Comparison of ENCODE assay signal across 19 cellular contexts in genomic region chr4:173316060-173316459, GRCh38. TPM values are rescaled to one million over a fixed set of nuclear protein-coding genes. Genes with fewer than 3 reads are reported as not detected.
DNase-seq lines count a peak whose midpoint lies in the region; ATAC-seq and TF ChIP-seq lines count a peak whose summit lies in the region.
"Had no signal": no experiment of that assay in that cellular context is flagged by ENCODE, and none has a peak within 500 bp of the region (broad histone marks: within the 10 kb centered on the region; RNA-seq: fewer than 3 reads in every experiment).

No MANE protein-coding gene starts in this region.

- H3K9me3 Mint-ChIP-seq in stimulated activated naive CD8-positive, alpha-beta T cell treated with anti-CD3 and anti-CD28 coated beads, Interleukin-15, amount 100 ng/mL, for 72 hours = no peaks in the 10 kb centered on the region
- H3K9me3 Mint-ChIP-seq: CD4-positive, alpha-beta T cell; CD8-positive, alpha-beta memory T cell; HFFc6 had no signal

- peaks cover 6% of the 10 kb centered on the region; the same call in 1 of the 2 replicates for H3K4me1 ChIP-seq in Panc1 (ENCODE audit: control insufficient read depth, insufficient read depth, low read length)
- H3K4me1 ChIP-seq: BE2C had no signal

- H3K4me3 ChIP-seq in Panc1 (ENCODE audit: low read depth in 2 of 2, low read length in 2 of 2) (no peak overlapping the region), epithelial cell of esophagus (ENCODE audit: low read length) (no peak overlapping the region)
- H3K4me3 ChIP-seq: BLaER1 treated with 17β-estradiol and CSF1 and Interleukin-3, amounts not matched to agents 10 nM and 100 nM; HAP-1 had no signal

- in situ Hi-C loops in Panc1 (cut with HindIII; ENCODE audit: low pct_unique_long_range_greater_than_20kb, low sequenced_read_pairs) = no loop called here

- peaks cover 28% of the 10 kb centered on the region for H3K36me3 ChIP-seq in Panc1 (ENCODE audit: control insufficient read depth, insufficient read depth, low read length)
- H3K36me3 ChIP-seq: BE2C had no signal

- no peak for DNase-seq in stimulated activated naive CD8-positive, alpha-beta T cell treated with anti-CD3 and anti-CD28 coated beads, Interleukin-15, Interleukin-2, amounts not matched to agents 100 U/mL and 50 U/mL, for 24 hours
- DNase-seq in stimulated activated naive CD8-positive, alpha-beta T cell treated with anti-CD3 and anti-CD28 coated beads, Interleukin-15, amount 100 ng/mL, for 72 hours = no peak
- DNase-seq in Panc1 (ENCODE audit: low read depth, low spot score) (no peak), epithelial cell of esophagus (ENCODE audit: low read depth) (peak; percentile 63), AG08395 (ENCODE audit: low spot score) (no peak)
- DNase-seq: AML-193; BE2C; CD4-positive, alpha-beta T cell; CD8-positive, alpha-beta memory T cell; DMS 273 treated with DMSO at 0.1 percent for 48 hours; DMS79; GF-D8; GOT3; HFFc6 had no signal

- H3K4me1 Mint-ChIP-seq in stimulated activated naive CD8-positive, alpha-beta T cell treated with anti-CD3 and anti-CD28 coated beads, Interleukin-15, amount 100 ng/mL, for 72 hours = no peaks in the 10 kb centered on the region

- POLR2A ChIA-PET in Panc1 (lab: Charles Lee) = no interaction called here

- H3K27me3 Mint-ChIP-seq in stimulated activated naive CD8-positive, alpha-beta T cell treated with anti-CD3 and anti-CD28 coated beads, Interleukin-15, amount 100 ng/mL, for 72 hours = no peaks in the 10 kb centered on the region
- H3K27me3 Mint-ChIP-seq: CD4-positive, alpha-beta T cell; CD8-positive, alpha-beta memory T cell had no signal

- H3K9me3 ChIP-seq in Panc1 (ENCODE audit: control insufficient read depth, insufficient read depth, low read depth, low read length) = no peaks in the 10 kb centered on the region
- H3K9me3 ChIP-seq: BE2C; BLaER1 treated with 17β-estradiol and CSF1 and Interleukin-3, amounts not matched to agents 10 nM and 100 nM; HAP-1 had no signal

- intact Hi-C loops in Panc1 (cut with micrococcal nuclease; ENCODE audit: unreplicated experiment) = no loop called here

- no TSS peak for BruUV-seq in Panc1 (replicated peaks; lab: Mats Ljungman, UMichigan)

- ATAC-seq in stimulated activated naive CD8-positive, alpha-beta T cell treated with anti-CD3 and anti-CD28 coated beads, Interleukin-15, Interleukin-2, amounts not matched to agents 100 U/mL and 50 U/mL, for 24 hours = peak; percentile 16
- ATAC-seq in stimulated activated naive CD8-positive, alpha-beta T cell treated with anti-CD3 and anti-CD28 coated beads, Interleukin-15, amount 100 ng/mL, for 72 hours = no peak
- ATAC-seq in Panc1 = peak; percentile 59; the same call in 1 of the 2 replicates
- no peak for ATAC-seq in GM21825 (IDR thresholded peaks at IDR 0.05; ENCODE audit: unreplicated experiment)
- no peak for ATAC-seq in HG03457 (IDR thresholded peaks at IDR 0.05; ENCODE audit: unreplicated experiment)

- CTCF ChIA-PET in Panc1 (lab: Charles Lee) = no interaction called here

- TF ChIP-seq CTCF in Panc1 (IDR thresholded peaks at IDR 0.05) (no peak), epithelial cell of esophagus (IDR thresholded peaks at IDR 0.05; ENCODE audit: insufficient read depth, low read depth, low read length, missing control alignments) (no peak)

- no peak overlapping the region for H3K27ac ChIP-seq in Panc1 (ENCODE audit: low read length)
- H3K27ac ChIP-seq: BLaER1 treated with 17β-estradiol and CSF1 and Interleukin-3, amounts not matched to agents 10 nM and 100 nM had no signal

- no peak overlapping the region for H3K4me3 Mint-ChIP-seq in stimulated activated naive CD8-positive, alpha-beta T cell treated with anti-CD3 and anti-CD28 coated beads, Interleukin-15, amount 100 ng/mL, for 72 hours
- H3K4me3 Mint-ChIP-seq: CD14-positive monocyte; CD4-positive, alpha-beta T cell; CD8-positive, alpha-beta memory T cell; HFFc6 had no signal

- no peaks in the 10 kb centered on the region for H3K27me3 ChIP-seq in Panc1 (ENCODE audit: control insufficient read depth, insufficient read depth, low read length)
- H3K27me3 ChIP-seq: BE2C; BLaER1 treated with 17β-estradiol and CSF1 and Interleukin-3, amounts not matched to agents 10 nM and 100 nM had no signal

- H3K27ac Mint-ChIP-seq in stimulated activated naive CD8-positive, alpha-beta T cell treated with anti-CD3 and anti-CD28 coated beads, Interleukin-15, amount 100 ng/mL, for 72 hours = no peak overlapping the region
- H3K27ac Mint-ChIP-seq: CD14-positive monocyte; CD4-positive, alpha-beta T cell; CD8-positive, alpha-beta memory T cell; HFFc6 had no signal

RNA-seq across cellular contexts. Expression of gene HMGB2, which starts 18.1 kb away (rescaled TPM):
- total RNA-seq in Panc1 (2021; ENCODE audit: unreplicated experiment) = 183 TPM
- 96.2 TPM for polyA plus RNA-seq in Panc1 (2012; ENCODE audit: insufficient read length)

RNA-seq across cellular contexts. Expression of gene SAP30, which starts 54.7 kb away (rescaled TPM):
- 23.4 TPM for total RNA-seq in Panc1 (2021; ENCODE audit: unreplicated experiment)
- polyA plus RNA-seq in Panc1 (2012; ENCODE audit: insufficient read length) = 18.4 TPM

Comparison
In these comparisons a context has a peak if more than half of its experiments do, and no peak if none do; other contexts are left out.
1. ATAC-seq: peak in stimulated activated naive CD8-positive, alpha-beta T cell treated with anti-CD3 and anti-CD28 coated beads, Interleukin-15, Interleukin-2, amounts not matched to agents 100 U/mL and 50 U/mL, for 24 hours (single experiment) and Panc1 (single experiment); none in stimulated activated naive CD8-positive, alpha-beta T cell treated with anti-CD3 and anti-CD28 coated beads, Interleukin-15, amount 100 ng/mL, for 72 hours (single experiment), GM21825 (single experiment) and HG03457 (single experiment).